ENCODE assay signal across 18 cellular contexts in the genomic region with DNA sequence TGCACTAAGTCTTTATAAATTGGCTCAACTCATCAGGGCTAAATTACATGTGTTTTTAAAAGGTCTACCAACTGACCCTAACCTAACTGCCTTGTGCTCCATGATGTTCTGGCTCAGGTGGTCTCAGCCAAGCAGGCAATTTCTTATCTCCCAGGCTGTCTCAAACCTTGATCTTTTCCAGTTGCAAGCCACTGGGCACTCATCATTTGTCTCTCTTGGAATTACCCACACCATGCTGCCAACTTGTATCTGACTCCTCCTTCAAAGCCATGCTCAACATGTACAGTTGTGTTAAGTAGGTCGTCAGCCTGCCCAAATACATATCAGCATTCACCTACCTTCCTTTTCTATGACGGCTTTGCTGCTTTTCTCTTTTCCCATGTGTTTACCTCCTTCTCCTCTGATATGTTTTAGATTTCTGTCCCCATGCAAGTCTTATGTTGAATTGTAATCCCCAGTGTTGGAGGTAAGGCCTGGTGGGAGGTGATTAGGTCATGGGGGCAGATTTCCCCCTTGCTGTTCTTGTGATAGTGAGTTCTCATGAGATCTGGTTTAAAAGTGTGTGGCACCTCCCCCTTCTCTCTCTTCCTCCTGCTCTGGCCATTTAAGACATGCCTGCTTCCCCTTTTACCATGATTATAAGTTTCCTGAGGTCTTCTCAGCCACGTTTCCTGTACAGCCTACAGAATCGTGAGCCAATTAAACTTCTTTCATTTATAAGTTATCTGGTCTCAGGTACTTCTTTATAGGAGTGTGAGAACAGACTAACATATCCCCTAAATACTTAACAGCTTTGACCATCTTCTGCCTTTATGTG.
A peak's percentile ranks its signal among the peaks of the same experiment; 100 is the strongest.
DNase-seq lines count a peak whose midpoint lies in the region; ATAC-seq, FAIRE-seq and TF ChIP-seq lines count a peak whose summit lies in the region.
"Had no signal": no experiment of that assay in that cellular context is flagged by ENCODE, and none has a peak within 500 bp of the region (broad histone marks: within the 10 kb centered on the region; RNA-seq: fewer than 3 reads in every experiment).

No MANE protein-coding gene starts in this region.

- H3K36me3 ChIP-seq in BLaER1 treated with 17β-estradiol and CSF1 and Interleukin-3, amounts not matched to agents 10 nM and 100 nM, result no peaks in the 10 kb centered on the region
- peaks cover 22% of the 10 kb centered on the region for H3K36me3 ChIP-seq in neural progenitor cell
- H3K36me3 ChIP-seq: colonic mucosa, prostate gland, suprapubic skin had no signal

- H2AFZ ChIP-seq in neural progenitor cell (replicated peaks), result no peak overlapping the region
- H2AFZ ChIP-seq: GM23248 had no signal

- H3F3A ChIP-seq in neural progenitor cell (ENCODE audit: low read depth), result peaks cover 18% of the 10 kb centered on the region

- peaks cover 2% of the 10 kb centered on the region for H3K4me1 Mint-ChIP-seq in neural progenitor cell
- H3K4me1 Mint-ChIP-seq: activated CD4-positive, alpha-beta T cell treated with anti-CD3 and anti-CD28 coated beads, Interleukin-2, amount 10 ng/mL, durations not matched to agents 7 days and 5 days had no signal

- peak overlapping the region in 7 of 11 experiments; percentile 8 to 51 (median 32); a peak in 11 of 22 replicates for H3K4me2 ChIP-seq in BLaER1 treated with 17β-estradiol and CSF1 and Interleukin-3, amounts not matched to agents 10 nM and 100 nM
- H3K4me2 ChIP-seq in neural progenitor cell, result no peak overlapping the region

- TF ChIP-seq CTCF in neural progenitor cell (IDR thresholded peaks at IDR 0.05), result no peak

- peaks cover 0 to 24% (median 0%) of the 10 kb centered on the region in 11 experiments; a peak in 9 of 22 replicates for H3K9me3 ChIP-seq in BLaER1 treated with 17β-estradiol and CSF1 and Interleukin-3, amounts not matched to agents 10 nM and 100 nM (replicated peaks in 1 of 11)
- H3K9me3 ChIP-seq in neural progenitor cell (ENCODE audit: low read depth), result no peaks in the 10 kb centered on the region
- H3K9me3 ChIP-seq: colonic mucosa, prostate gland, suprapubic skin had no signal

- H3K79me2 ChIP-seq in neural progenitor cell (ENCODE audit: low read depth), result no peaks in the 10 kb centered on the region

- H3K27me3 ChIP-seq in BLaER1 treated with 17β-estradiol and CSF1 and Interleukin-3, amounts not matched to agents 10 nM and 100 nM, result no peaks in the 10 kb centered on the region
- no peaks in the 10 kb centered on the region for H3K27me3 ChIP-seq in neural progenitor cell
- H3K27me3 ChIP-seq: colonic mucosa, suprapubic skin had no signal

- H3K27ac ChIP-seq in BLaER1 treated with 17β-estradiol and CSF1 and Interleukin-3, amounts not matched to agents 10 nM and 100 nM, result peak overlapping the region in 4 of 11 experiments; percentile 2 to 52 (median 24); a peak in 7 of 22 replicates
- H3K27ac ChIP-seq in neural progenitor cell, result no peak overlapping the region
- H3K27ac ChIP-seq: colonic mucosa, GM23248, prostate gland, suprapubic skin had no signal

- peaks cover 4% of the 10 kb centered on the region for H3K36me3 Mint-ChIP-seq in neural progenitor cell

- H3K4me3 Mint-ChIP-seq in neural progenitor cell, result no peak overlapping the region
- H3K4me3 Mint-ChIP-seq: activated CD4-positive, alpha-beta T cell treated with anti-CD3 and anti-CD28 coated beads, Interleukin-2, amount 10 ng/mL, durations not matched to agents 7 days and 5 days; T-helper 1 cell treated with Interleukin-12 subunit alpha and Interleukin-12 subunit beta and Interleukin-4 antibody, amounts not matched to agents 30 μg/mL and 1 μg/mL, for 36 hours had no signal

- no peaks in the 10 kb centered on the region for H3K9me3 Mint-ChIP-seq in neural progenitor cell
- H3K9me3 Mint-ChIP-seq: activated CD4-positive, alpha-beta T cell treated with anti-CD3 and anti-CD28 coated beads, Interleukin-2, amount 10 ng/mL, durations not matched to agents 7 days and 5 days; T-helper 1 cell treated with Interleukin-12 subunit alpha and Interleukin-12 subunit beta and Interleukin-4 antibody, amounts not matched to agents 30 μg/mL and 1 μg/mL, for 36 hours had no signal

- H3K27ac Mint-ChIP-seq in neural progenitor cell, result no peak overlapping the region
- H3K27ac Mint-ChIP-seq: activated CD4-positive, alpha-beta T cell treated with anti-CD3 and anti-CD28 coated beads, Interleukin-2, amount 10 ng/mL, durations not matched to agents 7 days and 5 days; T-helper 1 cell treated with Interleukin-12 subunit alpha and Interleukin-12 subunit beta and Interleukin-4 antibody, amounts not matched to agents 30 μg/mL and 1 μg/mL, for 36 hours had no signal

- ATAC-seq in HG03045 (IDR thresholded peaks at IDR 0.05; ENCODE audit: unreplicated experiment) (peak; percentile 41), HG03521 (IDR thresholded peaks at IDR 0.05; ENCODE audit: unreplicated experiment) (no peak), HG03354 (IDR thresholded peaks at IDR 0.05; ENCODE audit: poor library complexity, severe bottlenecking, unreplicated experiment) (no peak)

- H3K9ac ChIP-seq in BLaER1 treated with 17β-estradiol and CSF1 and Interleukin-3, amounts not matched to agents 10 nM and 100 nM, result no peak overlapping the region
- no peak overlapping the region for H3K9ac ChIP-seq in neural progenitor cell
- H3K9ac ChIP-seq: GM23248 had no signal

- FAIRE-seq in GM19239 (lab: Jason Lieb, UNC), result peak; percentile 48
- FAIRE-seq: kidney had no signal

- no peak for DNase-seq in GM19239 (ENCODE audit: insufficient read length, low spot score)
- peak; percentile 94 for DNase-seq in OCI-M1 (lab: John Stamatoyannopoulos, UW)
- DNase-seq in neural progenitor cell (ENCODE audit: low spot score), result no peak
- no peak for DNase-seq in cerebellar nuclear complex (lab: John Stamatoyannopoulos, UW)
- DNase-seq: ACHN; activated CD4-positive, alpha-beta T cell treated with anti-CD3 and anti-CD28 coated beads, Interleukin-2, amount 10 ng/mL, durations not matched to agents 7 days and 5 days; activated T-cell treated with anti-CD3 and anti-CD28 coated beads, Interleukin-2, amount 50 U/mL, for 48 hours; colonic mucosa; GM23248; kidney; stimulated activated CD4-positive, alpha-beta T cell treated with anti-CD3 and anti-CD28 coated beads, Interleukin-12 subunit alpha, Interleukin-12 subunit beta, amount 100 ng/mL, for 4 hours had no signal

- peak overlapping the region in 1 of 10 experiments; percentile 0; a peak in 1 of 20 replicates for H3K4me3 ChIP-seq in BLaER1 treated with 17β-estradiol and CSF1 and Interleukin-3, amounts not matched to agents 10 nM and 100 nM
- H3K4me3 ChIP-seq in neural progenitor cell, result no peak overlapping the region
- H3K4me3 ChIP-seq: colonic mucosa, GM23248, prostate gland, suprapubic skin had no signal

- H3K4me1 ChIP-seq in BLaER1 treated with 17β-estradiol and CSF1 and Interleukin-3, amounts not matched to agents 10 nM and 100 nM, result peaks cover 0 to 23% (median 9%) of the 10 kb centered on the region in 10 experiments; a peak in 13 of 20 replicates
- H3K4me1 ChIP-seq in neural progenitor cell, result no peaks in the 10 kb centered on the region
- H3K4me1 ChIP-seq: colonic mucosa, prostate gland had no signal

- H3K27me3 Mint-ChIP-seq in neural progenitor cell (ENCODE audit: insufficient read depth, low read depth), result no peaks in the 10 kb centered on the region

- H4K20me1 ChIP-seq in BLaER1 treated with 17β-estradiol and CSF1 and Interleukin-3, amounts not matched to agents 10 nM and 100 nM, result no peaks in the 10 kb centered on the region
- H4K20me1 ChIP-seq in neural progenitor cell (ENCODE audit: low read depth), result peaks cover 12% of the 10 kb centered on the region
